ENCODE assay signal across 8 cellular contexts in the genomic region with DNA sequence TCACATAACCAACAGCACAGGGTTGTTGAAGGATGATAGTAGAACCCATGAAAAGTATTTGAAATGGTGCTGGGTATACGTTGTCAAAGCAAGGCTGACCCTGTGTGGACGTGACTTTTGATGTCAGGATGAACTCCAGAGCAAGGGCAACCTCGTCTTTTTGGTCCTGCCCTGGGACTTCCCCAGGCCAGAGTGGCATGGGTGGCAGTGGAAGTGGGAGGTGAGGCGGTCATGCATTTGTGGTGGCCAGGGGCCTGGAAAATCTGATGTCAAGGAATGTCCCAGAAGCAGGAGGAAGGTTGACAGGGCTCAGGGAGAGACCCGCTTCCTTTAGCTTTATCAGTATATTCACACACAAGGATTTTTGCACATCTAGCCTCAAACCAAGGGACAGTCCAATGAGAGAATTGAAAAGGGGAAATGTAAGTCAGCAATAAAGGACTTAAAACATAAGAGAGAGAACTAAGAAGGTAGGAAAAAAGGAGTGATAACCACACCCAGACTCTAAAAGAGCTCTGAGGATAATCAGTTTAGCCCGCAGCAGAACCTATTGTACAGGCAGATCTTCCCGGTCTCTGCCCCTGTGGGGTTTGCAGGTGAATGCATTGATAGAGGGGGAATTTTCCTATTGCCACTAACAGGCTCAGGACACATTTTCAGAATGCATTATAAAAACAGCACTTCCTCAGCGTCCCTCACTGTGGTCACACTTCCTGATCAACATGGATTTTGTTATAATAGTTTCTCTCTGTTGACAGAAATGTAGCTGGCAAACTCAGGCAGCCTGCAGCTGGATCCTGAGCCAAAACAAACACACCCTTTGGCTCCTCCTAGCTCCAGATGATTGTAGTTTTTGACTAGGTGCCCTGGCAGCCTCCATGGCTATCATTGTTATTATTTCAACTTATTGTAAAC.
DNase-seq lines count a peak whose midpoint lies in the region; ATAC-seq and TF ChIP-seq lines count a peak whose summit lies in the region.

No MANE protein-coding gene starts in this region.

- no peaks in the 10 kb centered on the region for H3K9me3 ChIP-seq in breast epithelium

- ATAC-seq in GM18505 (IDR thresholded peaks at IDR 0.05; ENCODE audit: unreplicated experiment) (no peak), GM21576 (IDR thresholded peaks at IDR 0.05; ENCODE audit: unreplicated experiment) (no peak)

- DNase-seq in NCI-H1694 (lab: John Stamatoyannopoulos, UW) (peak; percentile 4), breast epithelium (ENCODE audit: low spot score in 2 of 2) (peak; percentile 57 to 68), lung microvascular endothelial cell (ENCODE audit: low read depth in 2 of 2) (peak; percentile 79 to 99), T-helper 1 cell (no peak)
- DNase-seq in activated CD4-positive, alpha-beta T cell treated with anti-CD3 and anti-CD28 coated beads for 1 hour, result no peak

- peaks cover 4 to 14% of the 10 kb centered on the region in 2 donors for H3K4me1 ChIP-seq in breast epithelium

- H3K4me3 ChIP-seq in breast epithelium, result peak overlapping the region in 1 of 3 donors; percentile 12

- intact Hi-C loops in breast epithelium (cut with DNase I; ENCODE audit: low total_unique reads), result no loop called here

- TF ChIP-seq POLR2A in breast epithelium (IDR thresholded peaks at IDR 0.05) (no peak), GM18505 (IDR thresholded peaks at IDR 0.05; ENCODE audit: borderline replicate concordance, extremely low read depth, insufficient read depth, insufficient read length) (no peak)

- H3K27me3 ChIP-seq in breast epithelium, result no peaks in the 10 kb centered on the region

- no peaks in the 10 kb centered on the region for H3K36me3 ChIP-seq in breast epithelium

- TF ChIP-seq CTCF in C4-2B (conservative IDR thresholded peaks at IDR 0.05) (peak; percentile 22), breast epithelium (IDR thresholded peaks at IDR 0.05) (peak in 1 of 3 donors; percentile 11)

- H3K27ac ChIP-seq in C4-2B, result peak overlapping the region; percentile 57
- peak overlapping the region; percentile 47 to 62 for H3K27ac ChIP-seq in breast epithelium

Comparison
In these comparisons a context has a peak if more than half of its experiments do, and no peak if none do; other contexts are left out.
1. DNase-seq: peak in NCI-H1694 (single experiment), breast epithelium (2 of 2) and lung microvascular endothelial cell (2 of 2); none in activated CD4-positive, alpha-beta T cell treated with anti-CD3 and anti-CD28 coated beads for 1 hour (single experiment) and T-helper 1 cell (0 of 5).